Comparison of ENCODE assay signal across 29 cellular contexts in the genomic region with DNA sequence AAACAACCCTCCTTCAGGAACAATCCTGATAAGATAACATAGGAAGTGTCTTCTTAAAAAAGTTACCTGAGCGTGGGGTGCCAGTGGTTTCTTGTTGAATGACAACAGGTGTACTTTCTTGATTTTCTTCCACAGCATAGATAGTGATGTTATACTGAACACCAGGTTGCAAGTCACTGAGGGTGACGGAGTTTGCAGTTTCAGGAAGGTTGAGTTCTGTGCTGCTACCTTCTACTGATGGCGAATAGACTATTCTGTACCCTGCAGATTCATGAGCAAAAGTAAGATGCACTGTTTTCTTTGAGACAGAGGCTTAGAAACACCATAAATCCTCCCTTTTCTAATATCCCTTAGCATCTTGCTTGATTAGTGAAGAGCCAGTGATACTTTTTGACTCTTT.
"Had no signal": no experiment of that assay in that cellular context is flagged by ENCODE, and none has a peak within 500 bp of the region (broad histone marks: within the 10 kb centered on the region; RNA-seq: fewer than 3 reads in every experiment).

No MANE protein-coding gene starts in this region.

- FAIRE-seq: small intestine had no signal

- H3K27me3 Mint-ChIP-seq: stimulated activated memory B cell treated with anti-CD40 and anti-IgM and Interleukin-4, amounts not matched to agents 10 μg/mL and 1 μg/mL and 100 μg/mL, for 72 hours had no signal

- H3K9me3 Mint-ChIP-seq: activated CD4-positive, alpha-beta memory T cell treated with anti-CD3 and anti-CD28 coated beads for 36 hours; activated CD4-positive, alpha-beta T cell treated with anti-CD3 and anti-CD28 coated beads, Interleukin-2, amount 10 ng/mL, durations not matched to agents 24 days and 14 days; activated naive CD4-positive, alpha-beta T cell treated with anti-CD3 and anti-CD28 coated beads for 36 hours; activated naive CD8-positive, alpha-beta T cell treated with anti-CD3 and anti-CD28 coated beads, Interleukin-2, amount 10 ng/mL, durations not matched to agents 7 days and 5 days; activated T-helper 1 cell treated with anti-CD3 and anti-CD28 coated beads, Interleukin-12 subunit alpha, Interleukin-12 subunit beta, Interleukin-2, Interleukin-4 antibody, amounts not matched to agents 30 ng/mL and 10 ng/mL and 1 ng/mL, durations not matched to agents 14 hours and 24 hours and 36 hours; memory B cell; natural killer cell treated with Interleukin-12 subunit alpha and Interleukin-12 subunit beta and Interleukin-15 and Interleukin-18, amount 100 ng/mL, for 72 hours; stimulated activated memory B cell treated with anti-CD40 and anti-IgM and Interleukin-4, amounts not matched to agents 10 μg/mL and 1 μg/mL and 100 μg/mL, for 72 hours; stimulated activated naive CD8-positive, alpha-beta T cell treated with anti-CD3 and anti-CD28 coated beads, Interleukin-15, amount 100 ng/mL, for 72 hours had no signal

- H3K4me3 ChIP-seq: coronary artery, dorsolateral prefrontal cortex, heart left ventricle, mucosa of descending colon, upper lobe of left lung, vagina had no signal

- DNase-seq: activated CD4-positive, alpha-beta memory T cell treated with anti-CD3 and anti-CD28 coated beads for 36 hours; activated CD4-positive, alpha-beta T cell treated with anti-CD3 and anti-CD28 coated beads, Interleukin-2, amount 10 ng/mL, durations not matched to agents 24 days and 14 days; activated CD4-positive, CD25-positive, alpha-beta regulatory T cell treated with anti-CD3 and anti-CD28 coated beads, Interleukin-2, amount 50 U/mL, for 72 hours; activated CD8-positive, alpha-beta memory T cell treated with anti-CD3 and anti-CD28 coated beads, Interleukin-2, amount 50 U/mL, for 4 hours; activated effector memory CD4-positive, alpha-beta T cell treated with anti-CD3 and anti-CD28 coated beads, Interleukin-2, amount 50 U/mL, for 16 hours; activated naive CD4-positive, alpha-beta T cell treated with anti-CD3 and anti-CD28 coated beads for 36 hours; activated naive CD8-positive, alpha-beta T cell treated with anti-CD3 and anti-CD28 coated beads, Interleukin-2, amount 10 ng/mL, durations not matched to agents 7 days and 5 days; activated T-cell treated with anti-CD3 and anti-CD28 coated beads, Interleukin-2, amount 50 U/mL, for 1 hour; amniotic stem cell; cerebellar nuclear complex; dorsolateral prefrontal cortex; effector memory CD4-positive, alpha-beta T cell; heart left ventricle; hypothalamus; mucosa of descending colon; small intestine; stimulated activated CD4-positive, alpha-beta T cell treated with anti-CD3 and anti-CD28 coated beads, Interleukin-1b, Interleukin-23, amount 100 ng/mL, for 48 hours; stimulated activated CD4-positive, alpha-beta T cell treated with anti-CD3 and anti-CD28 coated beads, Interleukin-4, amount 100 ng/mL, for 4 hours; stimulated activated CD8-positive, alpha-beta memory T cell treated with anti-CD3 and anti-CD28 coated beads, Interleukin-4, amount 100 ng/mL, for 48 hours; stimulated activated naive CD8-positive, alpha-beta T cell treated with anti-CD3 and anti-CD28 coated beads, Interleukin-15, amount 100 ng/mL, for 72 hours; substantia nigra; T-helper 17 cell; upper lobe of left lung had no signal

- H3K27me3 ChIP-seq: dorsolateral prefrontal cortex, heart left ventricle, upper lobe of left lung, vagina had no signal

- H3K36me3 Mint-ChIP-seq: activated CD4-positive, alpha-beta memory T cell treated with anti-CD3 and anti-CD28 coated beads for 36 hours; activated naive CD8-positive, alpha-beta T cell treated with anti-CD3 and anti-CD28 coated beads, Interleukin-2, amount 10 ng/mL, durations not matched to agents 7 days and 5 days; memory B cell; natural killer cell treated with Interleukin-12 subunit alpha and Interleukin-12 subunit beta and Interleukin-15 and Interleukin-18, amount 100 ng/mL, for 72 hours; stimulated activated memory B cell treated with anti-CD40 and anti-IgM and Interleukin-4, amounts not matched to agents 10 μg/mL and 1 μg/mL and 100 μg/mL, for 72 hours had no signal

- H3K27ac Mint-ChIP-seq: activated CD4-positive, alpha-beta memory T cell treated with anti-CD3 and anti-CD28 coated beads for 36 hours; activated CD4-positive, alpha-beta T cell treated with anti-CD3 and anti-CD28 coated beads, Interleukin-2, amount 10 ng/mL, durations not matched to agents 24 days and 14 days; activated naive CD4-positive, alpha-beta T cell treated with anti-CD3 and anti-CD28 coated beads for 36 hours; activated naive CD8-positive, alpha-beta T cell treated with anti-CD3 and anti-CD28 coated beads, Interleukin-2, amount 10 ng/mL, durations not matched to agents 7 days and 5 days; activated T-helper 1 cell treated with anti-CD3 and anti-CD28 coated beads, Interleukin-12 subunit alpha, Interleukin-12 subunit beta, Interleukin-2, Interleukin-4 antibody, amounts not matched to agents 30 ng/mL and 10 ng/mL and 1 ng/mL, durations not matched to agents 14 hours and 24 hours and 36 hours; memory B cell; natural killer cell treated with Interleukin-12 subunit alpha and Interleukin-12 subunit beta and Interleukin-15 and Interleukin-18, amount 100 ng/mL, for 72 hours; stimulated activated memory B cell treated with anti-CD40 and anti-IgM and Interleukin-4, amounts not matched to agents 10 μg/mL and 1 μg/mL and 100 μg/mL, for 72 hours; stimulated activated naive CD8-positive, alpha-beta T cell treated with anti-CD3 and anti-CD28 coated beads, Interleukin-15, amount 100 ng/mL, for 72 hours; T-helper 17 cell had no signal

- H3K4me3 Mint-ChIP-seq: activated CD4-positive, alpha-beta memory T cell treated with anti-CD3 and anti-CD28 coated beads for 36 hours; activated CD4-positive, alpha-beta T cell treated with anti-CD3 and anti-CD28 coated beads, Interleukin-2, amount 10 ng/mL, durations not matched to agents 24 days and 14 days; activated naive CD4-positive, alpha-beta T cell treated with anti-CD3 and anti-CD28 coated beads for 36 hours; activated naive CD8-positive, alpha-beta T cell treated with anti-CD3 and anti-CD28 coated beads, Interleukin-2, amount 10 ng/mL, durations not matched to agents 7 days and 5 days; activated T-helper 1 cell treated with anti-CD3 and anti-CD28 coated beads, Interleukin-12 subunit alpha, Interleukin-12 subunit beta, Interleukin-2, Interleukin-4 antibody, amounts not matched to agents 30 ng/mL and 10 ng/mL and 1 ng/mL, durations not matched to agents 14 hours and 24 hours and 36 hours; memory B cell; natural killer cell treated with Interleukin-12 subunit alpha and Interleukin-12 subunit beta and Interleukin-15 and Interleukin-18, amount 100 ng/mL, for 72 hours; stimulated activated memory B cell treated with anti-CD40 and anti-IgM and Interleukin-4, amounts not matched to agents 10 μg/mL and 1 μg/mL and 100 μg/mL, for 72 hours; stimulated activated naive CD8-positive, alpha-beta T cell treated with anti-CD3 and anti-CD28 coated beads, Interleukin-15, amount 100 ng/mL, for 72 hours; T-helper 17 cell had no signal

- H3K9me3 ChIP-seq: heart left ventricle, mucosa of descending colon, upper lobe of left lung, vagina had no signal

- H3K27ac ChIP-seq: dorsolateral prefrontal cortex, upper lobe of left lung, vagina had no signal

- H3K4me1 Mint-ChIP-seq: memory B cell; stimulated activated memory B cell treated with anti-CD40 and anti-IgM and Interleukin-4, amounts not matched to agents 10 μg/mL and 1 μg/mL and 100 μg/mL, for 72 hours; T-helper 17 cell had no signal
